23 cellular contexts compared by ENCODE assay signal in the genomic region with DNA sequence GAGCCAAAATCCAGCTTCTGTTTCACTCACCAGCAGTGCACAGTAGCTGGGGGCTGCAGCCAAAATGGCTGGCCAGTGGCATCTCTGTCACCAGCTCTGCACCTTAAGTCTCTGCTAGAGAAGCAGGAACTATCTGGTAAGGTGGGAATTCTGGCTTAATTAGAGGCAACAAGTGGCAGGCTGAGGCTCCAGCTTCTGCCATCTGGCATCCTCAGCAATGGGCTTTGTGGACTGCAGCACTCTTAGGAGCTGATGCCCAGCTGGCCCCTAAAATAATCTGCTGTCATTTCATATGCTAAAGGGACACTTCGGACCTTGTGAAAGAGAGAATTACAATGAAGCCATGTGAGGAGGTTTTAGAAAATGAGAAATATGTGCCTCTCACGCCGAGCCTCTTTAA.
"Had no signal": no experiment of that assay in that cellular context is flagged by ENCODE, and none has a peak within 500 bp of the region (broad histone marks: within the 10 kb centered on the region; RNA-seq: fewer than 3 reads in every experiment).

No MANE protein-coding gene starts in this region.

- DNase-seq: activated CD4-positive, alpha-beta memory T cell treated with anti-CD3 and anti-CD28 coated beads, Interleukin-2, amount 10 ng/mL, durations not matched to agents 7 days and 5 days; activated CD4-positive, alpha-beta T cell treated with anti-CD3 and anti-CD28 coated beads, Interleukin-2, amount 10 ng/mL, durations not matched to agents 24 days and 14 days; activated CD4-positive, CD25-positive, alpha-beta regulatory T cell treated with anti-CD3 and anti-CD28 coated beads, Interleukin-2, amount 50 U/mL, for 72 hours; activated CD8-positive, alpha-beta memory T cell treated with anti-CD3 and anti-CD28 coated beads, Interleukin-2, amount 50 U/mL, for 48 hours; activated naive CD8-positive, alpha-beta T cell treated with anti-CD3 and anti-CD28 coated beads, Interleukin-2, amount 50 U/mL, for 24 hours; activated T-cell treated with anti-CD3 and anti-CD28 coated beads, Interleukin-2, amount 50 U/mL, for 48 hours; effector CD8-positive, alpha-beta T cell; glutamatergic neuron; left ventricle myocardium inferior; mucosa of descending colon; psoas muscle; sigmoid colon; small intestine; stimulated activated CD4-positive, alpha-beta T cell treated with anti-CD3 and anti-CD28 coated beads, Interleukin-4, amount 100 ng/mL, for 24 hours; stomach; T-helper 17 cell; T1000; tibial artery; upper lobe of right lung had no signal

- ATAC-seq: activated naive CD8-positive, alpha-beta T cell treated with anti-CD3 and anti-CD28 coated beads, Interleukin-2, amount 50 U/mL, for 24 hours; mucosa of descending colon; stimulated activated memory B cell treated with anti-CD40 and anti-IgM and Interleukin-4, amounts not matched to agents 10 μg/mL and 1 μg/mL and 100 μg/mL, for 72 hours; T-helper 17 cell had no signal

- H3K9me3 ChIP-seq: left ventricle myocardium inferior, mucosa of descending colon, neutrophil, psoas muscle, sigmoid colon, stomach, suprapubic skin, tibial artery, upper lobe of right lung had no signal

- H3K4me3 ChIP-seq: left ventricle myocardium inferior, lung, mucosa of descending colon, psoas muscle, sigmoid colon, stomach, suprapubic skin, tibial artery, upper lobe of right lung had no signal

- H3K27me3 ChIP-seq: neutrophil, sigmoid colon, stomach, suprapubic skin, tibial artery, upper lobe of right lung had no signal

- H3K27ac ChIP-seq: left ventricle myocardium inferior, neutrophil, psoas muscle, sigmoid colon, stomach, suprapubic skin, tibial artery, upper lobe of right lung had no signal
